Comparison of ENCODE assay signal across 16 cellular contexts in genomic region chr3:98779936-98780335, GRCh38. TPM values are rescaled to one million over a fixed set of nuclear protein-coding genes. Genes with fewer than 3 reads are reported as not detected.
A peak's percentile ranks its signal among the peaks of the same experiment; 100 is the strongest.
DNase-seq lines count a peak whose midpoint lies in the region; ATAC-seq and TF ChIP-seq lines count a peak whose summit lies in the region.
"Had no signal": no experiment of that assay in that cellular context is flagged by ENCODE, and none has a peak within 500 bp of the region (broad histone marks: within the 10 kb centered on the region; RNA-seq: fewer than 3 reads in every experiment).

No MANE protein-coding gene starts in this region.

- H3K9me3 Mint-ChIP-seq in neural progenitor cell = no peaks in the 10 kb centered on the region
- H3K9me3 Mint-ChIP-seq: activated T-helper 2 cell treated with anti-CD3 and anti-CD28 coated beads, Interferon-gamma antibody, Interleukin-2, Interleukin-4, amounts not matched to agents 10 μg/mL and 5 μg/mL and 100 μg/mL, durations not matched to agents 14 hours and 24 hours and 36 hours; H9; memory B cell had no signal

- no peak for TF ChIP-seq CTCF in left ventricle myocardium inferior (IDR thresholded peaks at IDR 0.05; ENCODE audit: borderline replicate concordance)
- no peak for TF ChIP-seq CTCF in neural progenitor cell (IDR thresholded peaks at IDR 0.05)

- ATAC-seq in HG03432 (IDR thresholded peaks at IDR 0.05; ENCODE audit: unreplicated experiment) = no peak
- ATAC-seq: psoas muscle had no signal

- peaks cover 13% of the 10 kb centered on the region for H3K4me1 Mint-ChIP-seq in neural progenitor cell
- H3K4me1 Mint-ChIP-seq: H9, memory B cell had no signal

- DNase-seq in left ventricle myocardium inferior (no peak), cardiac septum (ENCODE audit: low spot score) (no peak), dermis microvascular lymphatic vessel endothelial cell (ENCODE audit: low read depth in 2 of 2) (peak; percentile 54 to 91), middle frontal gyrus (ENCODE audit: extremely low spot score, low spot score) (peak; percentile 42), neural progenitor cell (ENCODE audit: low spot score) (no peak), LoVo (ENCODE audit: low spot score) (no peak)
- no peak for DNase-seq in stimulated activated CD4-positive, alpha-beta T cell treated with anti-CD3 and anti-CD28 coated beads, Interleukin-4, amount 100 ng/mL, for 24 hours
- DNase-seq: cortex of kidney, H9, NCI-H1417, NCI-H748 treated with DMSO at 0.1 percent for 48 hours, psoas muscle, upper lobe of left lung had no signal

- H3K4me3 ChIP-seq in left ventricle myocardium inferior (no peak overlapping the region), neural progenitor cell (no peak overlapping the region)
- H3K4me3 ChIP-seq: psoas muscle, upper lobe of left lung had no signal

- H2AFZ ChIP-seq in neural progenitor cell (replicated peaks) = no peak overlapping the region

- H3K4me3 Mint-ChIP-seq in neural progenitor cell = no peak overlapping the region
- H3K4me3 Mint-ChIP-seq: H9, memory B cell had no signal

- peaks cover 6% of the 10 kb centered on the region for H3K36me3 Mint-ChIP-seq in neural progenitor cell
- H3K36me3 Mint-ChIP-seq: memory B cell had no signal

- H3K9ac ChIP-seq in neural progenitor cell = no peak overlapping the region

- peaks cover 74% of the 10 kb centered on the region for H3K4me1 ChIP-seq in left ventricle myocardium inferior
- H3K4me1 ChIP-seq in neural progenitor cell = peaks cover 8% of the 10 kb centered on the region

- H3F3A ChIP-seq in neural progenitor cell (ENCODE audit: low read depth) = no peaks in the 10 kb centered on the region

- H3K9me3 ChIP-seq in left ventricle myocardium inferior (replicated peaks) (no peaks in the 10 kb centered on the region), neural progenitor cell (ENCODE audit: low read depth) (no peaks in the 10 kb centered on the region)
- H3K9me3 ChIP-seq: psoas muscle, upper lobe of left lung had no signal

- H3K27me3 Mint-ChIP-seq in neural progenitor cell (ENCODE audit: insufficient read depth, low read depth) = peaks cover 2% of the 10 kb centered on the region

- no peak overlapping the region for H3K4me2 ChIP-seq in neural progenitor cell

- no peak overlapping the region for H3K27ac Mint-ChIP-seq in neural progenitor cell
- H3K27ac Mint-ChIP-seq: activated T-helper 2 cell treated with anti-CD3 and anti-CD28 coated beads, Interferon-gamma antibody, Interleukin-2, Interleukin-4, amounts not matched to agents 10 μg/mL and 5 μg/mL and 100 μg/mL, durations not matched to agents 14 hours and 24 hours and 36 hours; H9; memory B cell had no signal

- H3K36me3 ChIP-seq in left ventricle myocardium inferior (peaks cover 5% of the 10 kb centered on the region), neural progenitor cell (no peaks in the 10 kb centered on the region)
- H3K36me3 ChIP-seq: upper lobe of left lung had no signal

- intact Hi-C loops in left ventricle myocardium inferior (cut with micrococcal nuclease) = no loop called here
- intact Hi-C loops in cardiac septum (cut with DNase I) = loop anchor here (10.0 kb wide), 1 partner anchor 185 kb away; the partner anchor contains the start of gene CPOX

- no peaks in the 10 kb centered on the region for H3K79me2 ChIP-seq in neural progenitor cell (ENCODE audit: low read depth)

- H3K27ac ChIP-seq in left ventricle myocardium inferior (replicated peaks) (peak overlapping the region; percentile 60), neural progenitor cell (no peak overlapping the region)
- H3K27ac ChIP-seq: psoas muscle, upper lobe of left lung had no signal

- no peaks in the 10 kb centered on the region for H4K20me1 ChIP-seq in neural progenitor cell (ENCODE audit: low read depth)

- H3K27me3 ChIP-seq in left ventricle myocardium inferior (ENCODE audit: low read depth) (no peaks in the 10 kb centered on the region), neural progenitor cell (no peaks in the 10 kb centered on the region)
- H3K27me3 ChIP-seq: upper lobe of left lung had no signal

RNA-seq across cellular contexts. Expression of gene ST3GAL6, which starts 16.8 kb away (rescaled TPM):
- total RNA-seq in left ventricle myocardium inferior (52.5 TPM), cardiac septum (87.0 TPM), dermis microvascular lymphatic vessel endothelial cell (7.2 and 44.5 TPM in 2 replicates), neural progenitor cell (ENCODE audit: low replicate concordance) (13.5 and 18.6 TPM in 2 replicates)

Comparison
In these comparisons a context has a peak if more than half of its experiments do, and no peak if none do; other contexts are left out.
1. DNase-seq: peak in dermis microvascular lymphatic vessel endothelial cell (2 of 2) and middle frontal gyrus (single experiment); none in left ventricle myocardium inferior (single experiment), cardiac septum (single experiment), neural progenitor cell (single experiment), LoVo (single experiment) and stimulated activated CD4-positive, alpha-beta T cell treated with anti-CD3 and anti-CD28 coated beads, Interleukin-4, amount 100 ng/mL, for 24 hours (single experiment).